In the genomic region with DNA sequence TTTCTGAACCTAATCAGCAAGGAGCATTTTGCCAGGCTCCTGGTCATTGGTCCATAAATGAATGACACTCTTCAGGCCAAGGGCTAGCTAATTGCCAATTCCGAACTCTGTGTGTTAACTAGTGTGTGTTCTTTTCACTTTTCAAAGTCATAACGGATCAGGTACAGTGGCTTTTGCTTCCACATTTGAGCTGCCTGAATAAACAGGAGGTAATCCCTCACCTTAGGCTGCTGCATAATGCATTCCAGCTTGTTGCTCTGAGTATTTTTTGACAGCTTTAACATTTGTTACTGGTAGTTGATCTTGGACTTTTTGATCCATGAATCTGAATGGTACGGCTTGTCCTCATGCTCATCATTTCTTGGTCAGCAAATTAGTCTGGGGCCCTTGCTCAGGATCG, we compare ENCODE assay signal across 27 cellular contexts.
"Had no signal": no experiment of that assay in that cellular context is flagged by ENCODE, and none has a peak within 500 bp of the region (broad histone marks: within the 10 kb centered on the region; RNA-seq: fewer than 3 reads in every experiment).

No MANE protein-coding gene starts in this region.

- H3K9me3 ChIP-seq: gastrocnemius medialis, sigmoid colon had no signal

- H3K27ac ChIP-seq: coronary artery, gastrocnemius medialis, hepatocyte, sigmoid colon, WERI-Rb-1 had no signal

- H3K27me3 ChIP-seq: gastrocnemius medialis, hepatocyte, sigmoid colon had no signal

- DNase-seq: activated CD4-positive, alpha-beta memory T cell treated with anti-CD3 and anti-CD28 coated beads, Interleukin-2, amount 10 ng/mL, durations not matched to agents 7 days and 5 days; activated CD4-positive, alpha-beta T cell treated with anti-CD3 and anti-CD28 coated beads, Interleukin-2, amount 10 ng/mL, durations not matched to agents 7 days and 5 days; activated CD4-positive, CD25-positive, alpha-beta regulatory T cell treated with anti-CD3 and anti-CD28 coated beads, Interleukin-2, amount 50 U/mL, for 72 hours; activated CD8-positive, alpha-beta memory T cell treated with anti-CD3 and anti-CD28 coated beads, Interleukin-2, amount 50 U/mL, for 48 hours; activated gamma-delta T cell; activated naive CD8-positive, alpha-beta T cell treated with anti-CD3 and anti-CD28 coated beads, Interleukin-2, amount 50 U/mL, for 24 hours; activated T-cell treated with anti-CD3 and anti-CD28 coated beads, Interleukin-2, amount 50 U/mL, for 24 hours; amygdala; cerebellar nuclear complex; effector memory CD8-positive, alpha-beta T cell; erythroblast; gastrocnemius medialis; glutamatergic neuron; islet precursor cell; left ventricle myocardium superior; midbrain; natural killer cell; posterior cingulate gyrus; sigmoid colon; stimulated activated CD4-positive, alpha-beta T cell treated with anti-CD3 and anti-CD28 coated beads, Interleukin-2, amount 100 ng/mL, for 48 hours; stimulated activated naive CD4-positive, alpha-beta T cell treated with Interleukin-2 at 50 U/mL for 16 hours; T-helper 17 cell; T1000; trophoblast cell; WERI-Rb-1 had no signal

- ATAC-seq: activated naive CD8-positive, alpha-beta T cell treated with anti-CD3 and anti-CD28 coated beads, Interleukin-2, amount 50 U/mL, for 24 hours; effector memory CD8-positive, alpha-beta T cell; gastrocnemius medialis; left ventricle myocardium superior; natural killer cell; T-helper 17 cell had no signal

- H3K4me3 ChIP-seq: coronary artery, gastrocnemius medialis, hepatocyte, sigmoid colon had no signal

- H3K36me3 ChIP-seq: gastrocnemius medialis, sigmoid colon, WERI-Rb-1 had no signal

- H3K4me1 ChIP-seq: gastrocnemius medialis, sigmoid colon had no signal
